8 cellular contexts compared by ENCODE assay signal in the genomic region with DNA sequence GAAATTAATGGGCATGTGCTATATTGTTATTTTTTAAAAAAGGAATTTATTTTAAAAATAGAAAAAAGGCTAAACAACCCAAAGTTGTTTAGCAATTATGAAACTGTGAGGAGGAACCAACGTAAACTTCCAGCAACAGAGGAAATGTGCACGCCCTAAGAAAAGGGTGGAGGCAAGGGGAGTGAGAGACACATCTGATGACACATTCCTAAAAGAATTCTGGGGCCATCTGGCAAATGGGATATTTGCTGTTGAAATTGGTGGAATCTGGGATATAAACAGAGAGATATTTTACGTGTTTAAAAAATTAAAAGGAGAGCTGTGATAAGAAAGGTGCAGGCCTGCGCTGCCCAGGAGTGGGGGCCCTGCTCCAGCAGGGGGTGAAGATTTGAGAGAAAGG. TPM values are rescaled to one million over a fixed set of nuclear protein-coding genes. Genes with fewer than 3 reads are reported as not detected.
DNase-seq lines count a peak whose midpoint lies in the region; ATAC-seq and TF ChIP-seq lines count a peak whose summit lies in the region.
"Had no signal": no experiment of that assay in that cellular context is flagged by ENCODE, and none has a peak within 500 bp of the region (broad histone marks: within the 10 kb centered on the region; RNA-seq: fewer than 3 reads in every experiment).

No MANE protein-coding gene starts in this region.

- no peak overlapping the region for H3K4me3 ChIP-seq in ascending aorta
- no peak overlapping the region for H3K4me3 ChIP-seq in tibial nerve

- peaks cover 0 to 5% of the 10 kb centered on the region in 2 donors for H3K4me1 ChIP-seq in ascending aorta
- H3K4me1 ChIP-seq in tibial nerve, result peaks cover 0 to 22% (median 4%) of the 10 kb centered on the region in 4 donors

- DNase-seq in HT-29 (ENCODE audit: low spot score), result peak; percentile 28
- DNase-seq in ascending aorta (ENCODE audit: low spot score in 2 of 2), result no peak
- peak; percentile 71 for DNase-seq in iris pigment epithelial cell (ENCODE audit: low read depth)
- peak in 1 of 2 donors; percentile 43 for DNase-seq in tibial nerve (ENCODE audit: low spot score in 2 of 2)
- DNase-seq in stimulated activated CD4-positive, alpha-beta T cell treated with anti-CD3 and anti-CD28 coated beads, Interleukin-12 subunit alpha, Interleukin-12 subunit beta, amount 100 ng/mL, for 4 hours, result no peak
- DNase-seq: activated CD4-positive, CD25-positive, alpha-beta regulatory T cell treated with anti-CD3 and anti-CD28 coated beads, Interleukin-2, amount 50 U/mL, for 72 hours had no signal

- no peaks in the 10 kb centered on the region for H3K9me3 ChIP-seq in ascending aorta
- no peaks in the 10 kb centered on the region for H3K9me3 ChIP-seq in tibial nerve

- no peak for TF ChIP-seq POLR2A in tibial nerve (IDR thresholded peaks at IDR 0.05)

- no peaks in the 10 kb centered on the region for H3K27me3 ChIP-seq in ascending aorta
- H3K27me3 ChIP-seq in tibial nerve, result no peaks in the 10 kb centered on the region

- no peak for TF ChIP-seq CTCF in ascending aorta (IDR thresholded peaks at IDR 0.05)
- no peak for TF ChIP-seq CTCF in tibial nerve (IDR thresholded peaks at IDR 0.05)

- no peak for ATAC-seq in HG03520 (IDR thresholded peaks at IDR 0.05; ENCODE audit: unreplicated experiment)
- ATAC-seq in HG02588 (IDR thresholded peaks at IDR 0.05; ENCODE audit: unreplicated experiment), result no peak

- TF ChIP-seq EP300 in tibial nerve (IDR thresholded peaks at IDR 0.05), result peak; percentile 26 to 66

- intact Hi-C loops in ascending aorta (cut with DNase I), result no loop called here

- peak overlapping the region; percentile 19 to 55 for H3K27ac ChIP-seq in ascending aorta
- peak overlapping the region in 3 of 4 donors; percentile 52 to 77 (median 76) for H3K27ac ChIP-seq in tibial nerve

- H3K36me3 ChIP-seq in ascending aorta, result peaks cover 25 to 51% of the 10 kb centered on the region in 2 donors
- H3K36me3 ChIP-seq in tibial nerve, result peaks cover 0 to 43% (median 0%) of the 10 kb centered on the region in 3 donors

- WGBS in tibial nerve, 2 donors, result 66 to 77% methylated on average over 4 of the region's 4 CpGs

RNA-seq across cellular contexts. Expression of a gene that starts 50.8 kb away (rescaled TPM):
- 39.9 and 44.9 TPM in 2 replicates for total RNA-seq in HT-29 (2014; rRNA removed; shearing (Covaris generic))
- not detected for total RNA-seq in ascending aorta
- not detected for total RNA-seq in tibial nerve

Comparison
In these comparisons a context has a peak if more than half of its experiments do, and no peak if none do; other contexts are left out.
1. DNase-seq: peak in HT-29 (single experiment) and iris pigment epithelial cell (single experiment); none in ascending aorta (0 of 2) and stimulated activated CD4-positive, alpha-beta T cell treated with anti-CD3 and anti-CD28 coated beads, Interleukin-12 subunit alpha, Interleukin-12 subunit beta, amount 100 ng/mL, for 4 hours (single experiment).
2. RNA of a gene that starts 50.8 kb away (total RNA-seq): 39.9 to 44.9 TPM in HT-29; not detected in ascending aorta (single experiment) and not detected in tibial nerve; every median in the first group is over 10 times any median in the second.